ENCODE assay signal across 8 cellular contexts in genomic region chr7:28179081-28180030, GRCh38. TPM values are rescaled to one million over a fixed set of nuclear protein-coding genes. Genes with fewer than 3 reads are reported as not detected.
A peak's percentile ranks its signal among the peaks of the same experiment; 100 is the strongest.
DNase-seq lines count a peak whose midpoint lies in the region; ATAC-seq lines count a peak whose summit lies in the region.

No MANE protein-coding gene starts in this region.

- peak; percentile 45 for ATAC-seq in HG02870 (IDR thresholded peaks at IDR 0.05; ENCODE audit: unreplicated experiment)

- peak; percentile 64 to 81 (median 77) for DNase-seq in NCI-H1417 (lab: John Stamatoyannopoulos, UW)
- DNase-seq in NCI-H1417 treated with DMSO at 0.1 percent for 48 hours (lab: John Stamatoyannopoulos, UW) = no peak
- DNase-seq in NCI-H2196 treated with DMSO at 0.1 percent for 48 hours (lab: John Stamatoyannopoulos, UW; ENCODE audit: unreplicated experiment) = peak; percentile 43
- peak; percentile 25 to 43 for DNase-seq in activated CD4-positive, alpha-beta T cell treated with anti-CD3 and anti-CD28 coated beads, Interleukin-2, amount 50 U/mL, for 24 hours (ENCODE audit: low read depth in 1 of 2, low spot score in 1 of 2)
- peak; percentile 74 for DNase-seq in ecto neural progenitor cell (ENCODE audit: low spot score)
- DNase-seq in lung microvascular endothelial cell (ENCODE audit: low read depth in 2 of 2) = peak; percentile 65 to 71
- peak; percentile 41 to 50 (median 46) for DNase-seq in stimulated activated CD4-positive, alpha-beta T cell treated with anti-CD3 and anti-CD28 coated beads, TNF-alpha, amount 100 ng/mL, for 4 hours (ENCODE audit: low read depth in 3 of 3)

RNA-seq across cellular contexts. Expression of gene JAZF1, which starts 1.2 kb away (rescaled TPM):
- total RNA-seq in lung microvascular endothelial cell = 1.4 and 2.4 TPM in 2 replicates
